Comparison of ENCODE assay signal across 24 cellular contexts in the genomic region with DNA sequence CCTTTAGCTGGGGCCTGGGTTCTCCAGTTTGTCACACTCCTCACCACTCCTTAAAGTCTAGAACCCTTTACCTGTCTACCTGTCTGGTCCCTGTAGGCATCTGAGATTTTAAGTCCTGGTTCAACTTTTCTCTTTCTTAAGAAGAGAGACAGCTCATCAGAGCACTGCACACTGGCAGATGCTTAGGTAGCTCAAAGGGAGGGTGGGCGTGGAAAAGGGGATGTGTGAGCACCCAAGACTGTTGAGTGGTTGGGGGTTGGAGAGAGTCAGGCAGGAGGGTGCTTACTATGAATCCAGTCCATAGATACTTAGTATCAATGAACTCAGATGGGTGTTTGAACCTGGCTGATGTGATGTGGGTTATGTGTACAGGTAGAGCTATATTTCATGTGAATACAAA.
"Had no signal": no experiment of that assay in that cellular context is flagged by ENCODE, and none has a peak within 500 bp of the region (broad histone marks: within the 10 kb centered on the region; RNA-seq: fewer than 3 reads in every experiment).

No MANE protein-coding gene starts in this region.

- ATAC-seq: activated CD4-positive, CD25-positive, alpha-beta regulatory T cell treated with anti-CD3 and anti-CD28 coated beads, Interleukin-2, amount 50 U/mL, for 24 hours; activated CD8-positive, alpha-beta T cell treated with anti-CD3 and anti-CD28 coated beads for 36 hours; activated T-cell treated with anti-CD3 and anti-CD28 coated beads, Interleukin-2, amount 50 U/mL, for 4 hours; activated T-helper 17 cell treated with anti-CD3 and anti-CD28 coated beads, Interleukin-2, amount 50 U/mL, for 72 hours had no signal

- DNase-seq: activated B cell treated with CpG ODN at 0.5 μM for 24 hours; activated CD4-positive, alpha-beta T cell treated with anti-CD3 and anti-CD28 coated beads for 48 hours; activated CD4-positive, alpha-beta T cell treated with anti-CD3 and anti-CD28 coated beads, Interleukin-2, amount 50 U/mL, for 1 hour; activated CD4-positive, alpha-beta T cell treated with anti-CD3 and anti-CD28 coated beads, Interleukin-2, amount 50 U/mL, for 48 hours; activated CD8-positive, alpha-beta memory T cell treated with anti-CD3 and anti-CD28 coated beads for 24 hours; activated CD8-positive, alpha-beta T cell treated with anti-CD3 and anti-CD28 coated beads for 36 hours; activated effector memory CD4-positive, alpha-beta T cell treated with Interleukin-2 at 50 U/mL for 16 hours; activated gamma-delta T cell treated with Interleukin-2 at 50 U/mL for 16 hours; activated naive CD4-positive, alpha-beta T cell treated with anti-CD3 and anti-CD28 coated beads, Interleukin-2, amount 50 U/mL, for 16 hours; activated naive CD4-positive, alpha-beta T cell treated with Interleukin-2 at 50 U/mL for 16 hours; activated T-cell treated with anti-CD3 and anti-CD28 coated beads, Interleukin-2, amount 50 U/mL, for 4 hours; amniotic stem cell; anterior cingulate cortex; central memory CD4-positive, alpha-beta T cell; cerebellar nuclear complex; colonic mucosa; effector CD8-positive, alpha-beta T cell; foreskin fibroblast; head of caudate nucleus; T1000; WERI-Rb-1 had no signal

- H3K9me3 Mint-ChIP-seq: activated B cell treated with CpG ODN at 0.5 μM for 24 hours; activated CD8-positive, alpha-beta T cell treated with anti-CD3 and anti-CD28 coated beads for 36 hours; activated T-cell treated with anti-CD3 and anti-CD28 coated beads, Interleukin-2, amount 50 U/mL, for 4 hours; activated T-helper 17 cell treated with anti-CD3 and anti-CD28 coated beads, Interleukin-2, amount 50 U/mL, for 72 hours had no signal

- H3K27ac Mint-ChIP-seq: activated B cell treated with CpG ODN at 0.5 μM for 24 hours; activated CD8-positive, alpha-beta T cell treated with anti-CD3 and anti-CD28 coated beads for 36 hours; activated naive CD8-positive, alpha-beta T cell; activated T-helper 17 cell treated with anti-CD3 and anti-CD28 coated beads, Interleukin-2, amount 50 U/mL, for 72 hours had no signal

- H3K4me1 Mint-ChIP-seq: activated T-helper 17 cell treated with anti-CD3 and anti-CD28 coated beads, Interleukin-2, amount 50 U/mL, for 72 hours had no signal

- H3K36me3 Mint-ChIP-seq: activated naive CD8-positive, alpha-beta T cell had no signal

- H3K4me3 Mint-ChIP-seq: activated B cell treated with CpG ODN at 0.5 μM for 24 hours; activated CD8-positive, alpha-beta T cell treated with anti-CD3 and anti-CD28 coated beads for 36 hours; activated naive CD8-positive, alpha-beta T cell; activated T-cell treated with anti-CD3 and anti-CD28 coated beads, Interleukin-2, amount 50 U/mL, for 4 hours; activated T-helper 17 cell treated with anti-CD3 and anti-CD28 coated beads, Interleukin-2, amount 50 U/mL, for 72 hours had no signal
